Comparison of ENCODE assay signal across 14 cellular contexts in the genomic region with DNA sequence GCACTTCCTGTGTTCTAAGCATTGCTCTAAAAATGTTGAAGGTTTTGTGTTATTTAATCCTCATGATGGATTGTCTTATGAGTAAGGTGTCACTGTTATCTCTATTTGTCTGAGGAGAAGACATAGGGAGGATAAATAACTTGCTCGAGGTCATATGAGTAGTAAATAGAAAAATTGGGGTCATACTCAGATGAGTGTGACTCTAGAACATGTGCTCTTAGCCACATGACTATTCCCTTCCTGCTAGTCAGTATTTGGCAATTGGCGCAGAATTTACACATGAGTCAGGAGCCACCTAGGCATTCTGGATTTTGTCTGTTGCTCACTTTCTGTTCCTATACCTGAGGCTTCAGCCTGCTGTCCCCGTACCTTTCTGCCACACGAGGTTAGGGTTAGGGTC.
DNase-seq lines count a peak whose midpoint lies in the region; ATAC-seq and TF ChIP-seq lines count a peak whose summit lies in the region.
"Had no signal": no experiment of that assay in that cellular context is flagged by ENCODE, and none has a peak within 500 bp of the region (broad histone marks: within the 10 kb centered on the region; RNA-seq: fewer than 3 reads in every experiment).

No MANE protein-coding gene starts in this region.

- no peak for ATAC-seq in GM19351 (IDR thresholded peaks at IDR 0.05; ENCODE audit: unreplicated experiment)

- no peak overlapping the region for H3K27ac Mint-ChIP-seq in MCF 10A (ENCODE audit: low read depth, unreplicated experiment)

- BruUV-seq in MCF 10A (replicated peaks; lab: Mats Ljungman, UMichigan): no TSS peak

- no peaks in the 10 kb centered on the region for H3K36me3 Mint-ChIP-seq in MCF 10A (ENCODE audit: insufficient read depth, unreplicated experiment)
- H3K36me3 Mint-ChIP-seq: CD8-positive, alpha-beta memory T cell had no signal

- TF ChIP-seq POLR2A in breast epithelium (IDR thresholded peaks at IDR 0.05): no peak

- peaks cover 16% of the 10 kb centered on the region for H3K9me3 Mint-ChIP-seq in MCF 10A (ENCODE audit: unreplicated experiment)

- no peaks in the 10 kb centered on the region for H3K27me3 Mint-ChIP-seq in MCF 10A (ENCODE audit: insufficient read depth, unreplicated experiment)
- H3K27me3 Mint-ChIP-seq: CD8-positive, alpha-beta memory T cell had no signal

- H3K4me1 ChIP-seq in breast epithelium (no peaks in the 10 kb centered on the region), tibial artery (no peaks in the 10 kb centered on the region)
- no peaks in the 10 kb centered on the region for H3K4me1 ChIP-seq in effector memory CD4-positive, alpha-beta T cell (ENCODE audit: control insufficient read depth, insufficient read depth, low read length, poor library complexity, severe bottlenecking)
- H3K4me1 ChIP-seq: BLaER1 had no signal

- H3K27ac ChIP-seq in breast epithelium (no peak overlapping the region), tibial artery (no peak overlapping the region)
- H3K27ac ChIP-seq in effector memory CD4-positive, alpha-beta T cell (ENCODE audit: insufficient read depth, low read length, poor library complexity, severe bottlenecking): no peak overlapping the region
- H3K27ac ChIP-seq: 22Rv1, BLaER1 had no signal

- TF ChIP-seq CTCF in MCF 10A (IDR thresholded peaks at IDR 0.05; ENCODE audit: unreplicated experiment) (no peak), breast epithelium (IDR thresholded peaks at IDR 0.05) (no peak), cardiac fibroblast (IDR thresholded peaks at IDR 0.05; ENCODE audit: low read depth, low read length) (no peak), fibroblast of villous mesenchyme (IDR thresholded peaks at IDR 0.05; ENCODE audit: insufficient read depth, low read depth, low read length) (no peak), tibial artery (IDR thresholded peaks at IDR 0.05) (no peak)

- no peaks in the 10 kb centered on the region for H3K36me3 ChIP-seq in breast epithelium
- no peaks in the 10 kb centered on the region for H3K36me3 ChIP-seq in tibial artery
- H3K36me3 ChIP-seq in effector memory CD4-positive, alpha-beta T cell (ENCODE audit: control insufficient read depth, insufficient read depth, low read length): no peaks in the 10 kb centered on the region
- H3K36me3 ChIP-seq: BLaER1 had no signal

- CTCF ChIA-PET in MCF 10A (lab: Yijun Ruan, JAX): no interaction called here

- H3K4me3 Mint-ChIP-seq in MCF 10A (ENCODE audit: unreplicated experiment): no peak overlapping the region
- H3K4me3 Mint-ChIP-seq: CD8-positive, alpha-beta memory T cell had no signal

- H3K4me3 ChIP-seq in breast epithelium: no peak overlapping the region
- H3K4me3 ChIP-seq in cardiac fibroblast (replicated peaks in 1 of 2; ENCODE audit: low read depth in 2 of 2, low read length in 2 of 2): no peak overlapping the region
- no peak overlapping the region for H3K4me3 ChIP-seq in fibroblast of villous mesenchyme (ENCODE audit: low read depth, low read length)
- no peak overlapping the region for H3K4me3 ChIP-seq in tibial artery
- no peak overlapping the region for H3K4me3 ChIP-seq in effector memory CD4-positive, alpha-beta T cell (ENCODE audit: insufficient read depth, low read depth, low read length, poor library complexity, severe bottlenecking)
- H3K4me3 ChIP-seq: BLaER1 had no signal

- intact Hi-C loops in MCF 10A (cut with micrococcal nuclease): no loop called here
- intact Hi-C loops in breast epithelium (cut with DNase I; ENCODE audit: low total_unique reads): no loop called here
- intact Hi-C loops in tibial artery (cut with DNase I; ENCODE audit: low total_unique reads): no loop called here

- no peaks in the 10 kb centered on the region for H3K27me3 ChIP-seq in breast epithelium
- no peaks in the 10 kb centered on the region for H3K27me3 ChIP-seq in tibial artery
- H3K27me3 ChIP-seq in effector memory CD4-positive, alpha-beta T cell (replicated peaks; ENCODE audit: control insufficient read depth, insufficient read depth, low read length, poor library complexity, severe bottlenecking): no peaks in the 10 kb centered on the region
- H3K27me3 ChIP-seq: BLaER1 had no signal

- peaks cover 21% of the 10 kb centered on the region for H3K4me1 Mint-ChIP-seq in MCF 10A (ENCODE audit: insufficient read depth, unreplicated experiment)
- H3K4me1 Mint-ChIP-seq: CD8-positive, alpha-beta memory T cell had no signal

- no peaks in the 10 kb centered on the region for H3K9me3 ChIP-seq in breast epithelium
- H3K9me3 ChIP-seq in tibial artery: no peaks in the 10 kb centered on the region
- no peaks in the 10 kb centered on the region for H3K9me3 ChIP-seq in effector memory CD4-positive, alpha-beta T cell (ENCODE audit: control insufficient read depth, low read length)
- H3K9me3 ChIP-seq: BLaER1 had no signal

- DNase-seq in MCF 10A (ENCODE audit: unreplicated experiment): peak; percentile 43
- no peak for DNase-seq in breast epithelium (ENCODE audit: low spot score in 2 of 2)
- peak; percentile 26 to 63 for DNase-seq in cardiac fibroblast (ENCODE audit: low read depth in 2 of 2)
- DNase-seq in fibroblast of villous mesenchyme (ENCODE audit: low read depth): peak; percentile 66
- no peak for DNase-seq in tibial artery
- DNase-seq in effector memory CD4-positive, alpha-beta T cell: no peak
- no peak for DNase-seq in DMS79 treated with DMSO at 0.1 percent for 48 hours (lab: John Stamatoyannopoulos, UW)
- DNase-seq: CD8-positive, alpha-beta memory T cell; NCI-H146; NCI-H345; Right ventricle myocardium superior had no signal

- POLR2A ChIA-PET in MCF 10A (lab: Yijun Ruan, JAX): no interaction called here

Comparison
In these comparisons a context has a peak if more than half of its experiments do, and no peak if none do; other contexts are left out.
1. DNase-seq: peak in MCF 10A (single experiment), cardiac fibroblast (2 of 2) and fibroblast of villous mesenchyme (single experiment); none in breast epithelium (0 of 2), tibial artery (0 of 2), effector memory CD4-positive, alpha-beta T cell (0 of 3) and DMS79 treated with DMSO at 0.1 percent for 48 hours (single experiment).